Comparison of ENCODE assay signal across 8 cellular contexts in genomic region chr17:8158267-8159031, GRCh38. TPM values are rescaled to one million over a fixed set of nuclear protein-coding genes. Genes with fewer than 3 reads are reported as not detected.
A peak's percentile ranks its signal among the peaks of the same experiment; 100 is the strongest.
DNase-seq lines count a peak whose midpoint lies in the region; ATAC-seq, FAIRE-seq and TF ChIP-seq lines count a peak whose summit lies in the region.

No MANE protein-coding gene starts in this region.

- H3K4me3 ChIP-seq in WI38 (ENCODE audit: low read depth, low read length) (no peak overlapping the region), kidney (ENCODE audit: low read length in 2 of 2) (peak overlapping the region in 1 of 2 donors; percentile 7)

- in situ Hi-C loops in GM13976 (cut with MboI; ENCODE audit: low sequenced_read_pairs, unreplicated experiment) = no loop called here

- H3K36me3 ChIP-seq in kidney (ENCODE audit: control insufficient read depth in 1 of 2, insufficient read depth in 2 of 2, low read length in 2 of 2) = peaks cover 2 to 15% of the 10 kb centered on the region in 2 donors

- H3K27ac ChIP-seq in caudate nucleus (ENCODE audit: low read depth, low read length) = peak overlapping the region; percentile 69
- peak overlapping the region; percentile 73 to 99 for H3K27ac ChIP-seq in kidney (ENCODE audit: low read depth in 2 of 2, low read length in 2 of 2)

- TF ChIP-seq CTCF in GM13976 (IDR thresholded peaks at IDR 0.05; ENCODE audit: borderline replicate concordance, control extremely low read depth, extremely low read depth, insufficient read depth, missing control alignments) (peak; percentile 86), WI38 (IDR thresholded peaks at IDR 0.05; ENCODE audit: low read depth, low read length) (peak; percentile 84), kidney (IDR thresholded peaks at IDR 0.05; ENCODE audit: borderline replicate concordance, extremely low read depth, insufficient read depth) (peak; percentile 89)

- peaks cover 20 to 30% of the 10 kb centered on the region in 2 donors for H3K4me1 ChIP-seq in kidney (ENCODE audit: control insufficient read depth in 1 of 2, insufficient read depth in 1 of 2, low read depth in 1 of 2, low read length in 2 of 2)

- intact Hi-C loops in kidney (cut with DNase I) = no loop called here

- FAIRE-seq in kidney (lab: Jason Lieb, UNC) = peak; percentile 77

- H3K9ac ChIP-seq in kidney (ENCODE audit: low read length in 2 of 2) = peak overlapping the region; percentile 30 to 64

- no peak for ATAC-seq in GM18861 (IDR thresholded peaks at IDR 0.05; ENCODE audit: unreplicated experiment)

- H3K9me3 ChIP-seq in kidney (ENCODE audit: control insufficient read depth in 1 of 2, low read length in 2 of 2) = no peaks in the 10 kb centered on the region

- DNase-seq in 8988T (peak; percentile 76), GM13976 (ENCODE audit: low spot score) (peak; percentile 84), NCI-H2196 (lab: John Stamatoyannopoulos, UW; ENCODE audit: unreplicated experiment) (peak; percentile 78), caudate nucleus (lab: John Stamatoyannopoulos, UW) (peak in 58 of 61 donors; percentile 13 to 93 (median 73)), kidney (peak; percentile 94)
- peak; percentile 92 for DNase-seq in stimulated activated CD4-positive, alpha-beta T cell treated with anti-CD3 and anti-CD28 coated beads, Interleukin-15, amount 100 ng/mL, for 24 hours

RNA-seq across cellular contexts. Expression of gene VAMP2, which starts 4.3 kb away (rescaled TPM):
- total RNA-seq in kidney = 107 TPM
- polyA plus RNA-seq in kidney (ENCODE audit: insufficient read depth, low read depth, low replicate concordance) = 124 TPM

RNA-seq across cellular contexts. Expression of gene PER1, which starts 6.2 kb away (rescaled TPM):
- 161 TPM for total RNA-seq in kidney
- polyA plus RNA-seq in kidney (ENCODE audit: insufficient read depth, low read depth, low replicate concordance) = 25.2 TPM

RNA-seq across cellular contexts. Expression of gene TMEM107, which starts 17.7 kb away (rescaled TPM):
- total RNA-seq in kidney = 23.4 TPM
- polyA plus RNA-seq in kidney (ENCODE audit: insufficient read depth, low read depth, low replicate concordance) = 24.6 TPM

RNA-seq across cellular contexts. Expression of gene BORCS6, which starts 31.5 kb away (rescaled TPM):
- 8.6 TPM for total RNA-seq in kidney
- polyA plus RNA-seq in kidney (ENCODE audit: insufficient read depth, low read depth, low replicate concordance) = 15.4 TPM

RNA-seq across cellular contexts. Expression of gene HES7, which starts 34.5 kb away (rescaled TPM):
- 0.25 TPM for total RNA-seq in kidney
- polyA plus RNA-seq in kidney (ENCODE audit: insufficient read depth, low read depth, low replicate concordance) = not detected
